ENCODE assay signal across 33 cellular contexts in the genomic region with DNA sequence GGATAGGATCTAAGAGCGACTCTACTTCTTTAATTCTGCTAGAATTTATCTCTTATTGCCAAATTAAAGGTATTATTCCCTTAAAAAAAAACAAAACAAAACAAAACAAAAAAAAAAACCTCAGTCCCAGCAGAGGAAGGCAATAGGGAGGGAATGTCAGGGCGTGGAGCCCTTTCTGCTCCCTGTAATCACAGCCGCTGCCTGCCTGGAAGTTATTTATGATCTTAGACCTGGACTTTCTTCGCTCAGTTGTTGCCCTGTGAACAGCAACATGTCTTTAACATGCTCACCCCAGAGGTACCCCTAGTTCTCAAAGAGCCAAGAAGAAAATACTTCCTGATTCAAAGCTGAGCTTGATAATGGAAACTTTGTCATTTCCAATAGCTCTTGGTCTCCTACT. TPM values are rescaled to one million over a fixed set of nuclear protein-coding genes. Genes with fewer than 3 reads are reported as not detected.
"Had no signal": no experiment of that assay in that cellular context is flagged by ENCODE, and none has a peak within 500 bp of the region (broad histone marks: within the 10 kb centered on the region; RNA-seq: fewer than 3 reads in every experiment).

No MANE protein-coding gene starts in this region.

- H3K27me3 ChIP-seq: brain microvascular endothelial cell, foreskin keratinocyte, gastrocnemius medialis had no signal

- H3K4me1 Mint-ChIP-seq: activated B cell treated with CpG ODN at 0.5 μM for 24 hours; activated T-helper 17 cell treated with anti-CD3 and anti-CD28 coated beads, Interleukin-2, amount 50 U/mL, for 72 hours; T-helper 17 cell had no signal

- H3K4me1 ChIP-seq: gastrocnemius medialis had no signal

- H3K27ac Mint-ChIP-seq: activated B cell treated with CpG ODN at 0.5 μM for 24 hours; activated CD8-positive, alpha-beta T cell treated with anti-CD3 and anti-CD28 coated beads for 36 hours; activated naive CD8-positive, alpha-beta T cell; activated T-helper 17 cell treated with anti-CD3 and anti-CD28 coated beads, Interleukin-2, amount 50 U/mL, for 72 hours; effector memory CD8-positive, alpha-beta T cell; T-helper 17 cell; T-helper 2 cell treated with Interferon-gamma antibody and Interleukin-4, amounts not matched to agents 5 μg/mL and 100 μg/mL, for 36 hours had no signal

- H3K36me3 Mint-ChIP-seq: activated naive CD8-positive, alpha-beta T cell had no signal

- H3K36me3 ChIP-seq: brain microvascular endothelial cell, gastrocnemius medialis, WERI-Rb-1 had no signal

- DNase-seq: activated B cell treated with CpG ODN at 0.5 μM for 24 hours; activated CD4-positive, alpha-beta T cell treated with anti-CD3 and anti-CD28 coated beads for 48 hours; activated CD4-positive, alpha-beta T cell treated with anti-CD3 and anti-CD28 coated beads, Interleukin-2, amount 50 U/mL, for 1 hour; activated CD4-positive, alpha-beta T cell treated with anti-CD3 and anti-CD28 coated beads, Interleukin-2, amount 50 U/mL, for 48 hours; activated CD8-positive, alpha-beta memory T cell treated with anti-CD3 and anti-CD28 coated beads for 24 hours; activated CD8-positive, alpha-beta T cell treated with anti-CD3 and anti-CD28 coated beads for 36 hours; activated effector memory CD4-positive, alpha-beta T cell treated with Interleukin-2 at 50 U/mL for 16 hours; activated gamma-delta T cell treated with Interleukin-2 at 50 U/mL for 16 hours; activated naive CD4-positive, alpha-beta T cell treated with anti-CD3 and anti-CD28 coated beads, Interleukin-2, amount 50 U/mL, for 16 hours; activated naive CD4-positive, alpha-beta T cell treated with Interleukin-2 at 50 U/mL for 16 hours; activated T-cell treated with anti-CD3 and anti-CD28 coated beads, Interleukin-2, amount 50 U/mL, for 4 hours; amniotic stem cell; anterior cingulate cortex; brain microvascular endothelial cell; caudate nucleus; cortex of kidney; dermis blood vessel endothelial cell; effector CD4-positive, alpha-beta T cell; effector memory CD8-positive, alpha-beta T cell; erythroblast; foreskin keratinocyte; gastrocnemius medialis; T-helper 1 cell; T-helper 17 cell; T1000; WERI-Rb-1 had no signal

- H3K9me3 ChIP-seq: esophagus muscularis mucosa, gastrocnemius medialis had no signal

- H3K4me3 Mint-ChIP-seq: activated B cell treated with CpG ODN at 0.5 μM for 24 hours; activated CD8-positive, alpha-beta T cell treated with anti-CD3 and anti-CD28 coated beads for 36 hours; activated naive CD8-positive, alpha-beta T cell; activated T-cell treated with anti-CD3 and anti-CD28 coated beads, Interleukin-2, amount 50 U/mL, for 4 hours; activated T-helper 17 cell treated with anti-CD3 and anti-CD28 coated beads, Interleukin-2, amount 50 U/mL, for 72 hours; effector memory CD8-positive, alpha-beta T cell; T-helper 17 cell; T-helper 2 cell treated with Interferon-gamma antibody and Interleukin-4, amounts not matched to agents 5 μg/mL and 100 μg/mL, for 36 hours had no signal

- H3K27ac ChIP-seq: brain microvascular endothelial cell, esophagus muscularis mucosa, foreskin keratinocyte, gastrocnemius medialis, WERI-Rb-1 had no signal

- H3K4me3 ChIP-seq: esophagus muscularis mucosa, gastrocnemius medialis had no signal

- ATAC-seq: activated CD4-positive, CD25-positive, alpha-beta regulatory T cell treated with anti-CD3 and anti-CD28 coated beads, Interleukin-2, amount 50 U/mL, for 24 hours; activated CD8-positive, alpha-beta T cell treated with anti-CD3 and anti-CD28 coated beads for 36 hours; activated T-cell treated with anti-CD3 and anti-CD28 coated beads, Interleukin-2, amount 50 U/mL, for 4 hours; activated T-helper 17 cell treated with anti-CD3 and anti-CD28 coated beads, Interleukin-2, amount 50 U/mL, for 72 hours; effector memory CD8-positive, alpha-beta T cell; foreskin keratinocyte; gastrocnemius medialis; T-helper 17 cell had no signal

- H3K9me3 Mint-ChIP-seq: activated B cell treated with CpG ODN at 0.5 μM for 24 hours; activated CD8-positive, alpha-beta T cell treated with anti-CD3 and anti-CD28 coated beads for 36 hours; activated T-cell treated with anti-CD3 and anti-CD28 coated beads, Interleukin-2, amount 50 U/mL, for 4 hours; activated T-helper 17 cell treated with anti-CD3 and anti-CD28 coated beads, Interleukin-2, amount 50 U/mL, for 72 hours; effector memory CD8-positive, alpha-beta T cell; T-helper 2 cell treated with Interferon-gamma antibody and Interleukin-4, amounts not matched to agents 5 μg/mL and 100 μg/mL, for 36 hours had no signal

RNA-seq across cellular contexts. Expression of a gene that starts 7.7 kb away (rescaled TPM):
- total RNA-seq: activated B cell treated with CpG ODN at 0.5 μM for 24 hours; activated CD8-positive, alpha-beta T cell treated with anti-CD3 and anti-CD28 coated beads for 36 hours; activated T-cell treated with anti-CD3 and anti-CD28 coated beads, Interleukin-2, amount 50 U/mL, for 4 hours; activated T-helper 17 cell treated with anti-CD3 and anti-CD28 coated beads, Interleukin-2, amount 50 U/mL, for 72 hours; astrocyte; dermis blood vessel endothelial cell; T-helper 17 cell had no signal

RNA-seq across cellular contexts. Expression of a gene that starts 12.9 kb away (rescaled TPM):
- total RNA-seq: activated B cell treated with CpG ODN at 0.5 μM for 24 hours; activated CD8-positive, alpha-beta T cell treated with anti-CD3 and anti-CD28 coated beads for 36 hours; activated T-cell treated with anti-CD3 and anti-CD28 coated beads, Interleukin-2, amount 50 U/mL, for 4 hours; activated T-helper 17 cell treated with anti-CD3 and anti-CD28 coated beads, Interleukin-2, amount 50 U/mL, for 72 hours; chondrocyte; dermis blood vessel endothelial cell; esophagus muscularis mucosa; gastrocnemius medialis; T-helper 17 cell had no signal
- polyA plus RNA-seq: foreskin keratinocyte had no signal
